ENCODE assay signal across 21 cellular contexts in the genomic region with DNA sequence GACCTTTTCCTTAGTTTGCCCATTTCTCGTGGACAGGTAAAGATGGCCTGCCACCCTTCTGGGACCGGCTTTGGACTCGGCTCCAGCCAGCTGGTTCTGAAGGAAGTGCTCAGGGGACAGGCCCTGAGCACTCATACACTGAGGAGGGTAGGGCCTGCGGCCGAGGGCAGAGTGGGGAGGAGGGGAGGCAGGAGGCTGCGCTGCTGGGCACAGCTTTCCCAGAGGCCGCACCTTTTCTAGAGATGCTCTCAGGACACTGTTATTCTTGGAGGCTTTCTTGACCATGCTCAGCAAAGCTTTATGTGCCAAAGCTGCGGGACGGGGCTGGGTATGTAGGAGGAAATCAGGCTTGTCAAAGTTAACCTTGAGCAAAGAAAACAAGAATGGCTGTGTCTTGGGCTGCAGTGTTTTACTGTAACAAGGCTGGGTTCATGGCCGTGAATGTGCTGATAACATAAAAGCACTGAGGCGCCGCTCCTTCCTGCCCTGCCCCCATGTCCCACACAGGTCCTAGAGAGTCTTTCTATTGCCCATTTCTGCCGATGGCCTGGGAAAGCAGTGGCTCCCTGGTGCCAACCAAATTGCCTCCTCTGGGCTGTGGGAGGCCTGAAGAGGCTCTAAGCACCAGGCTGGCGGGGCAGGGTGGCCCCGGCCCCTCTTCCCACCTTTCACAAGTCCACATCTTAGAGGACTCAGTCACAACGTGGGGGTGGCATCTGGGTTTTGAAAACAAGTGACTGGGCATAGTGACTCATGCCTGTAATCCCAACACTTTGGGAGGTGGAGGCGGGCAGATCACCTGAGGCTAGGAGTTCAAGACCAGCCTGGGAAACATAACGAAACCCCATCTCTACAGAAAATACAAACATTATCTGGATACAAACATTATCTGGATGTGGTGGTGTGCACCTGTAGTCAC. TPM values are rescaled to one million over a fixed set of nuclear protein-coding genes. Genes with fewer than 3 reads are reported as not detected.
DNase-seq lines count a peak whose midpoint lies in the region; ATAC-seq, FAIRE-seq and TF ChIP-seq lines count a peak whose summit lies in the region.
"Had no signal": no experiment of that assay in that cellular context is flagged by ENCODE, and none has a peak within 500 bp of the region (broad histone marks: within the 10 kb centered on the region; RNA-seq: fewer than 3 reads in every experiment).

No MANE protein-coding gene starts in this region.

- no peaks in the 10 kb centered on the region for H3K4me1 ChIP-seq in right cardiac atrium (ENCODE audit: control insufficient read depth, insufficient read depth, low read length)
- H3K4me1 ChIP-seq in left ventricle myocardium inferior: peaks cover 11% of the 10 kb centered on the region
- H3K4me1 ChIP-seq in pancreas: peaks cover 0 to 18% (median 9%) of the 10 kb centered on the region in 3 donors

- H3K4me1 Mint-ChIP-seq in stimulated activated naive B cell treated with anti-CD40 and anti-IgM and Interleukin-4, amounts not matched to agents 10 μg/mL and 1 μg/mL and 100 μg/mL, for 72 hours: peaks cover 10 to 16% of the 10 kb centered on the region in 2 donors
- H3K4me1 Mint-ChIP-seq: natural killer cell had no signal

- peaks cover 2 to 4% of the 10 kb centered on the region in 2 donors for H3K36me3 Mint-ChIP-seq in stimulated activated naive B cell treated with anti-CD40 and anti-IgM and Interleukin-4, amounts not matched to agents 10 μg/mL and 1 μg/mL and 100 μg/mL, for 72 hours
- H3K36me3 Mint-ChIP-seq: natural killer cell had no signal

- H3K9me3 Mint-ChIP-seq in stimulated activated naive B cell treated with anti-CD40 and anti-IgM and Interleukin-4, amounts not matched to agents 10 μg/mL and 1 μg/mL and 100 μg/mL, for 72 hours: peaks cover 9 to 14% of the 10 kb centered on the region in 2 donors
- H3K9me3 Mint-ChIP-seq: natural killer cell had no signal

- peaks cover 6 to 7% of the 10 kb centered on the region in 2 donors for H3K27me3 Mint-ChIP-seq in stimulated activated naive B cell treated with anti-CD40 and anti-IgM and Interleukin-4, amounts not matched to agents 10 μg/mL and 1 μg/mL and 100 μg/mL, for 72 hours

- FAIRE-seq in pancreas (lab: Jason Lieb, UNC): no peak
- FAIRE-seq: colon, GM19239 had no signal

- WGBS in right cardiac atrium: 62% methylated on average over 18 of the region's 18 CpGs
- WGBS in pancreas, 2 donors: 36 to 38% methylated on average over 18 of the region's 18 CpGs

- H3K4me3 Mint-ChIP-seq in stimulated activated naive B cell treated with anti-CD40 and anti-IgM and Interleukin-4, amounts not matched to agents 10 μg/mL and 1 μg/mL and 100 μg/mL, for 72 hours: no peak overlapping the region
- H3K4me3 Mint-ChIP-seq: natural killer cell; stimulated activated memory B cell treated with anti-CD40 and anti-IgM and Interleukin-4, amounts not matched to agents 10 μg/mL and 1 μg/mL and 100 μg/mL, for 72 hours had no signal

- H3K9me3 ChIP-seq in right cardiac atrium (ENCODE audit: control insufficient read depth, low read length): peaks cover 2% of the 10 kb centered on the region
- H3K9me3 ChIP-seq in left ventricle myocardium inferior (replicated peaks): peaks cover 23% of the 10 kb centered on the region
- no peaks in the 10 kb centered on the region for H3K9me3 ChIP-seq in pancreas

- H3K4me3 ChIP-seq in right cardiac atrium (ENCODE audit: low read length) (no peak overlapping the region), left ventricle myocardium inferior (no peak overlapping the region), pancreas (no peak overlapping the region)
- H3K4me3 ChIP-seq: heart left ventricle had no signal

- H3K27ac ChIP-seq in right cardiac atrium (ENCODE audit: low read length) (no peak overlapping the region), left ventricle myocardium inferior (replicated peaks) (no peak overlapping the region), pancreas (peak overlapping the region; percentile 48 to 85 (median 66))
- H3K27ac ChIP-seq: heart left ventricle had no signal

- no peaks in the 10 kb centered on the region for H3K36me3 ChIP-seq in left ventricle myocardium inferior
- no peaks in the 10 kb centered on the region for H3K36me3 ChIP-seq in pancreas
- H3K36me3 ChIP-seq: heart left ventricle had no signal

- H3K27me3 ChIP-seq in right cardiac atrium (ENCODE audit: control insufficient read depth, insufficient read depth): no peaks in the 10 kb centered on the region
- no peaks in the 10 kb centered on the region for H3K27me3 ChIP-seq in left ventricle myocardium inferior (ENCODE audit: low read depth)
- H3K27me3 ChIP-seq in pancreas: no peaks in the 10 kb centered on the region
- H3K27me3 ChIP-seq: heart left ventricle had no signal

- H3K27ac Mint-ChIP-seq in stimulated activated naive B cell treated with anti-CD40 and anti-IgM and Interleukin-4, amounts not matched to agents 10 μg/mL and 1 μg/mL and 100 μg/mL, for 72 hours: no peak overlapping the region
- H3K27ac Mint-ChIP-seq: natural killer cell; stimulated activated memory B cell treated with anti-CD40 and anti-IgM and Interleukin-4, amounts not matched to agents 10 μg/mL and 1 μg/mL and 100 μg/mL, for 72 hours had no signal

- TF ChIP-seq CTCF in left ventricle myocardium inferior (IDR thresholded peaks at IDR 0.05; ENCODE audit: borderline replicate concordance) (no peak), pancreas (IDR thresholded peaks at IDR 0.05) (no peak)

- DNase-seq in right cardiac atrium (peak in 2 of 3 donors; percentile 39 to 74), left ventricle myocardium inferior (no peak), left lobe of liver (ENCODE audit: low spot score) (no peak), pancreas (peak in 4 of 6 donors; percentile 52 to 80 (median 72)), cerebellar cortex (ENCODE audit: low spot score) (no peak), NCI-H446 (lab: John Stamatoyannopoulos, UW) (no peak)
- DNase-seq in stimulated activated naive B cell treated with anti-CD40 and anti-IgM and Interleukin-4, amounts not matched to agents 10 μg/mL and 1 μg/mL and 100 μg/mL, for 72 hours: no peak
- no peak for DNase-seq in stimulated activated CD4-positive, alpha-beta T cell treated with anti-CD3 and anti-CD28 coated beads, Interleukin-1b, Interleukin-23, amount 100 ng/mL, for 48 hours
- DNase-seq: activated naive CD4-positive, alpha-beta T cell treated with Interleukin-2 at 50 U/mL for 16 hours; activated T-cell treated with anti-CD3 and anti-CD28 coated beads for 4 hours; heart left ventricle; natural killer cell; NCI-H1436 treated with DMSO at 0.1 percent for 48 hours; NCI-H2171 treated with DMSO at 0.1 percent for 48 hours; NCI-H748 treated with DMSO at 0.1 percent for 48 hours; SHP77; trophoblast cell had no signal

- ATAC-seq in right cardiac atrium: peak; percentile 31 to 72
- peak; percentile 56 for ATAC-seq in left lobe of liver
- ATAC-seq in pancreas: peak; percentile 83 to 95 (median 92)
- ATAC-seq in stimulated activated naive B cell treated with anti-CD40 and anti-IgM and Interleukin-4, amounts not matched to agents 10 μg/mL and 1 μg/mL and 100 μg/mL, for 72 hours (replicated peaks): no peak
- ATAC-seq: natural killer cell; stimulated activated memory B cell treated with anti-CD40 and anti-IgM and Interleukin-4, amounts not matched to agents 10 μg/mL and 1 μg/mL and 100 μg/mL, for 72 hours had no signal

- intact Hi-C loops in right cardiac atrium (cut with DNase I): no loop called here
- intact Hi-C loops in left ventricle myocardium inferior (cut with micrococcal nuclease): no loop called here
- intact Hi-C loops in pancreas (cut with DNase I): no loop called here

RNA-seq across cellular contexts. Expression of a gene that starts 22.3 kb away (rescaled TPM):
- total RNA-seq in right cardiac atrium: 100 to 1,000 TPM; 153 to 183 (median 168) TPM
- 86.9 TPM for polyA plus RNA-seq in right cardiac atrium
- 91.8 TPM for total RNA-seq in left ventricle myocardium inferior
- total RNA-seq in left lobe of liver: 26.4 TPM
- total RNA-seq in pancreas: 100 to 1,000 TPM in 1 of 6 donors, 10 to 100 TPM in 5; 39.9 to 128 (median 57.6) TPM
- 10 to 100 TPM; 22.2 to 42.7 TPM for polyA plus RNA-seq in pancreas

RNA-seq across cellular contexts. Expression of a gene that starts 32.2 kb away (rescaled TPM):
- total RNA-seq in right cardiac atrium: 100 to 1,000 TPM; 439 to 581 (median 506) TPM
- 397 TPM for polyA plus RNA-seq in right cardiac atrium
- 585 TPM for total RNA-seq in left ventricle myocardium inferior
- total RNA-seq in left lobe of liver: 141 TPM
- 100 to 1,000 TPM in 2 of 6 donors, 10 to 100 TPM in 4; 35.3 to 169 (median 71.4) TPM for total RNA-seq in pancreas
- polyA plus RNA-seq in pancreas: 100 to 1,000 TPM in 1 of 2 donors, 10 to 100 TPM in 1; 80.1 to 102 TPM

RNA-seq across cellular contexts. Expression of a gene that starts 44.5 kb away (rescaled TPM):
- total RNA-seq in right cardiac atrium (1 to 10 TPM in 2 of 4 donors, under 1 TPM in 2; 0.76 to 1.3 (median 1.0) TPM), left ventricle myocardium inferior (0.55 TPM), left lobe of liver (0.33 TPM), pancreas (1 to 10 TPM in 5 of 6 donors, under 1 TPM in 1; 0.87 to 5.1 (median 2.7) TPM)
- polyA plus RNA-seq in right cardiac atrium (0.57 TPM), pancreas (1 to 10 TPM in 1 of 2 donors, under 1 TPM in 1; 0.21 to 4.1 TPM)
- total RNA-seq: H4 had no signal

Comparison
In these comparisons a context has a peak if more than half of its experiments do, and no peak if none do; other contexts are left out.
1. DNase-seq: peak in right cardiac atrium (2 of 3) and pancreas (4 of 6); none in left ventricle myocardium inferior (single experiment), left lobe of liver (single experiment), cerebellar cortex (single experiment), NCI-H446 (0 of 2), stimulated activated naive B cell treated with anti-CD40 and anti-IgM and Interleukin-4, amounts not matched to agents 10 μg/mL and 1 μg/mL and 100 μg/mL, for 72 hours (single experiment) and stimulated activated CD4-positive, alpha-beta T cell treated with anti-CD3 and anti-CD28 coated beads, Interleukin-1b, Interleukin-23, amount 100 ng/mL, for 48 hours (single experiment).
2. ATAC-seq: peak in right cardiac atrium (2 of 2), left lobe of liver (single experiment) and pancreas (4 of 4); none in stimulated activated naive B cell treated with anti-CD40 and anti-IgM and Interleukin-4, amounts not matched to agents 10 μg/mL and 1 μg/mL and 100 μg/mL, for 72 hours (0 of 2).
3. H3K27ac ChIP-seq: peak in pancreas (4 of 4); none in right cardiac atrium (single experiment) and left ventricle myocardium inferior (single experiment).